Comparison of ENCODE assay signal across 13 cellular contexts in the genomic region with DNA sequence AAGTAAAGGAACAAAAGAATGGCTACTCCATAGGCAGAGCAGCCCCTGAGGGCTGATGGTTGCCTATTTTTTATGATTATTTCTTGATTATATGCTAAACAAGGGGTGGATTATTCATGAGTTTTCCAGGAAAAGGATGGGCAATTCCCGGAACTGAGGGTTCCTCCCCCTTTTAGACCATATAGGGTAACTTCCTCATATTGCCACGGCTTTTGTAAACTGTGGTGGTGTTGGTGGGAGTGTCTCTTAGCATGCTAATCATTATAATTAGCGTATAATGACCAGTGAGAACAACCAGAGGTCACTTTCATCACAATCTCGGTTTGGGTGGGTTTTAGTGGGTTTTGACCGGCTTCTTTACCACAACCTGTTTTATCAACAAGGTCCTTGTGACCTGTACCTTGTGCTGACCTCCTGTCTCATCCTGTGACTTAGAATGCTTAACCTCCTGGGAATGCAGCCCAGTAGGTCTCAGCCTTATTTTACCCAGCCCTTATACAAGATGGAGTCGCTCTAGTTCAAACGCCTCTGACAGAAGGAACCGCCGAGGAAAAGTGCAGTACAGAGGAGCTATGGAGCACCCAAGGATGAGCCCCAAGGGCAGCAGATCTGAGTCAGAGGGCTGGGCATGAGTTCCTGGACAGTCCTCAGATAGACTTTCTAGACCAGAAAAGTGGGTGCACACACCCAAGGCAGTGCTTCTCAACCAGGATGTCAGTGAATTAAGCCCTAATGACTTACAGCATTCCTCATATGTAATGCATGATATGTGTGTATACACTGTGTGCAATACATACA. TPM values are rescaled to one million over a fixed set of nuclear protein-coding genes. Genes with fewer than 3 reads are reported as not detected.
"Had no signal": no experiment of that assay in that cellular context is flagged by ENCODE, and none has a peak within 500 bp of the region (broad histone marks: within the 10 kb centered on the region; RNA-seq: fewer than 3 reads in every experiment).

No MANE protein-coding gene starts in this region.

- H3K9me3 Mint-ChIP-seq: activated CD4-positive, alpha-beta memory T cell treated with anti-CD3 and anti-CD28 coated beads, Interleukin-2, amount 10 ng/mL, durations not matched to agents 7 days and 5 days; activated naive CD8-positive, alpha-beta T cell treated with anti-CD3 and anti-CD28 coated beads, Interleukin-2, amount 10 ng/mL, durations not matched to agents 7 days and 5 days; neural progenitor cell; stimulated activated effector memory CD8-positive, alpha-beta T cell treated with anti-CD3 and anti-CD28 coated beads, Interleukin-12 subunit alpha, Interleukin-12 subunit beta, amount 100 ng/mL, for 72 hours; T-helper 2 cell treated with Interferon-gamma antibody and Interleukin-4, amounts not matched to agents 5 μg/mL and 100 μg/mL, for 36 hours had no signal

- H3K4me1 ChIP-seq: parathyroid adenoma had no signal

- H3K27ac ChIP-seq: neural progenitor cell, parathyroid adenoma, vagina had no signal

- H3K4me1 Mint-ChIP-seq: activated CD4-positive, alpha-beta memory T cell treated with anti-CD3 and anti-CD28 coated beads, Interleukin-2, amount 10 ng/mL, durations not matched to agents 7 days and 5 days; activated CD4-positive, alpha-beta T cell treated with anti-CD3 and anti-CD28 coated beads for 36 hours; activated naive CD8-positive, alpha-beta T cell treated with anti-CD3 and anti-CD28 coated beads, Interleukin-2, amount 10 ng/mL, durations not matched to agents 7 days and 5 days; stimulated activated effector memory CD8-positive, alpha-beta T cell treated with anti-CD3 and anti-CD28 coated beads, Interleukin-12 subunit alpha, Interleukin-12 subunit beta, amount 100 ng/mL, for 72 hours had no signal

- H3K27ac Mint-ChIP-seq: activated CD4-positive, alpha-beta memory T cell treated with anti-CD3 and anti-CD28 coated beads, Interleukin-2, amount 10 ng/mL, durations not matched to agents 7 days and 5 days; activated CD4-positive, alpha-beta T cell treated with anti-CD3 and anti-CD28 coated beads for 36 hours; activated naive CD8-positive, alpha-beta T cell treated with anti-CD3 and anti-CD28 coated beads, Interleukin-2, amount 10 ng/mL, durations not matched to agents 7 days and 5 days; neural progenitor cell; stimulated activated effector memory CD8-positive, alpha-beta T cell treated with anti-CD3 and anti-CD28 coated beads, Interleukin-12 subunit alpha, Interleukin-12 subunit beta, amount 100 ng/mL, for 72 hours; T-helper 2 cell treated with Interferon-gamma antibody and Interleukin-4, amounts not matched to agents 5 μg/mL and 100 μg/mL, for 36 hours had no signal

- H3K9ac ChIP-seq: neural progenitor cell, parathyroid adenoma had no signal

- H3K4me3 Mint-ChIP-seq: activated CD4-positive, alpha-beta memory T cell treated with anti-CD3 and anti-CD28 coated beads, Interleukin-2, amount 10 ng/mL, durations not matched to agents 7 days and 5 days; activated CD4-positive, alpha-beta T cell treated with anti-CD3 and anti-CD28 coated beads for 36 hours; activated naive CD8-positive, alpha-beta T cell treated with anti-CD3 and anti-CD28 coated beads, Interleukin-2, amount 10 ng/mL, durations not matched to agents 7 days and 5 days; neural progenitor cell; stimulated activated effector memory CD8-positive, alpha-beta T cell treated with anti-CD3 and anti-CD28 coated beads, Interleukin-12 subunit alpha, Interleukin-12 subunit beta, amount 100 ng/mL, for 72 hours; T-helper 2 cell treated with Interferon-gamma antibody and Interleukin-4, amounts not matched to agents 5 μg/mL and 100 μg/mL, for 36 hours had no signal

- H3K36me3 Mint-ChIP-seq: activated naive CD8-positive, alpha-beta T cell treated with anti-CD3 and anti-CD28 coated beads, Interleukin-2, amount 10 ng/mL, durations not matched to agents 7 days and 5 days; neural progenitor cell; stimulated activated effector memory CD8-positive, alpha-beta T cell treated with anti-CD3 and anti-CD28 coated beads, Interleukin-12 subunit alpha, Interleukin-12 subunit beta, amount 100 ng/mL, for 72 hours had no signal

- H3K27me3 ChIP-seq: neural progenitor cell, thyroid gland, vagina had no signal

- H3K4me3 ChIP-seq: neural progenitor cell, smooth muscle cell, thyroid gland, vagina had no signal

- H3K9me3 ChIP-seq: thyroid gland, vagina had no signal

- H3K36me3 ChIP-seq: neural progenitor cell, thyroid gland, vagina had no signal

- DNase-seq: activated CD4-positive, alpha-beta memory T cell treated with anti-CD3 and anti-CD28 coated beads, Interleukin-2, amount 10 ng/mL, durations not matched to agents 7 days and 5 days; activated CD4-positive, alpha-beta T cell treated with anti-CD3 and anti-CD28 coated beads for 36 hours; activated gamma-delta T cell; activated naive CD8-positive, alpha-beta T cell treated with anti-CD3 and anti-CD28 coated beads, Interleukin-2, amount 10 ng/mL, durations not matched to agents 7 days and 5 days; activated T-cell treated with anti-CD3 and anti-CD28 coated beads, Interleukin-2, amount 50 U/mL, for 48 hours; anterior cingulate cortex; thyroid gland had no signal

RNA-seq across cellular contexts. Expression of a gene that starts 37.1 kb away (rescaled TPM):
- total RNA-seq: activated naive CD8-positive, alpha-beta T cell treated with anti-CD3 and anti-CD28 coated beads, Interleukin-2, amount 10 ng/mL, durations not matched to agents 7 days and 5 days had no signal
